In genomic region chr21:40902993-40903392, GRCh38 we compare ENCODE assay signal across 17 cellular contexts. TPM values are rescaled to one million over a fixed set of nuclear protein-coding genes. Genes with fewer than 3 reads are reported as not detected.
DNase-seq lines count a peak whose midpoint lies in the region; ATAC-seq and TF ChIP-seq lines count a peak whose summit lies in the region.
"Had no signal": no experiment of that assay in that cellular context is flagged by ENCODE, and none has a peak within 500 bp of the region (broad histone marks: within the 10 kb centered on the region; RNA-seq: fewer than 3 reads in every experiment).

No MANE protein-coding gene starts in this region.

- no peak overlapping the region for H3K4me3 Mint-ChIP-seq in activated CD8-positive, alpha-beta T cell treated with anti-CD3 and anti-CD28 coated beads for 36 hours
- H3K4me3 Mint-ChIP-seq: CD8-positive, alpha-beta memory T cell; HFFc6 had no signal

- H3K27ac Mint-ChIP-seq in activated CD8-positive, alpha-beta T cell treated with anti-CD3 and anti-CD28 coated beads for 36 hours, result no peak overlapping the region
- H3K27ac Mint-ChIP-seq: CD8-positive, alpha-beta memory T cell; HFFc6 had no signal

- no peaks in the 10 kb centered on the region for H3K9me3 ChIP-seq in HEK293 (ENCODE audit: control insufficient read depth, insufficient read depth, low read depth, low read length)
- no peaks in the 10 kb centered on the region for H3K9me3 ChIP-seq in OCI-LY3 (ENCODE audit: insufficient read depth, low read length)
- H3K9me3 ChIP-seq in stomach smooth muscle (ENCODE audit: control insufficient read depth in 2 of 2, low read length in 2 of 2), result peaks cover 0 to 2% of the 10 kb centered on the region in 2 donors
- H3K9me3 ChIP-seq: Caco-2, HAP-1 had no signal

- no peaks in the 10 kb centered on the region for H3K36me3 Mint-ChIP-seq in activated CD8-positive, alpha-beta T cell treated with anti-CD3 and anti-CD28 coated beads for 36 hours (ENCODE audit: low read depth)
- H3K36me3 Mint-ChIP-seq: CD8-positive, alpha-beta memory T cell had no signal

- no peaks in the 10 kb centered on the region for H3K4me1 Mint-ChIP-seq in activated CD8-positive, alpha-beta T cell treated with anti-CD3 and anti-CD28 coated beads for 36 hours (ENCODE audit: low read depth)
- H3K4me1 Mint-ChIP-seq: CD8-positive, alpha-beta memory T cell had no signal

- H3K4me2 ChIP-seq in OCI-LY3 (ENCODE audit: low read length), result no peak overlapping the region
- H3K4me2 ChIP-seq: BLaER1 had no signal

- H3K9ac ChIP-seq in OCI-LY3 (ENCODE audit: low read length) (peak overlapping the region; percentile 77; the same call in 1 of the 2 replicates), stomach smooth muscle (ENCODE audit: low read length in 2 of 2) (no peak overlapping the region)
- H3K9ac ChIP-seq: BLaER1 had no signal

- H3K36me3 ChIP-seq in HEK293 (ENCODE audit: control insufficient read depth in 2 of 2, insufficient read depth in 1 of 2, low read length in 2 of 2), result no peaks in the 10 kb centered on the region
- peaks cover 24% of the 10 kb centered on the region for H3K36me3 ChIP-seq in OCI-LY3 (replicated peaks; ENCODE audit: low read depth, low read length)
- no peaks in the 10 kb centered on the region for H3K36me3 ChIP-seq in stomach smooth muscle (ENCODE audit: control insufficient read depth in 2 of 2, insufficient read depth in 2 of 2, low read length in 2 of 2)
- H3K36me3 ChIP-seq: BLaER1, HAP-1 had no signal

- H3K79me2 ChIP-seq in OCI-LY3 (ENCODE audit: low read length), result no peaks in the 10 kb centered on the region

- DNase-seq in NCI-H345 (lab: John Stamatoyannopoulos, UW), result peak; percentile 32
- DNase-seq in NCI-H345 treated with DMSO at 0.1 percent for 48 hours (lab: John Stamatoyannopoulos, UW; ENCODE audit: unreplicated experiment), result no peak
- DNase-seq in activated CD8-positive, alpha-beta T cell treated with anti-CD3 and anti-CD28 coated beads for 36 hours, result no peak
- DNase-seq: 8988T; AML-193; Caco-2; CD8-positive, alpha-beta memory T cell; DND-41; GDM1; HFFc6 had no signal

- H3K27me3 ChIP-seq in OCI-LY3 (ENCODE audit: low read depth, low read length), result no peaks in the 10 kb centered on the region
- no peaks in the 10 kb centered on the region for H3K27me3 ChIP-seq in stomach smooth muscle (ENCODE audit: control insufficient read depth in 1 of 2, insufficient read depth in 2 of 2, low read length in 2 of 2)
- H3K27me3 ChIP-seq: BLaER1 had no signal

- H3K4me3 ChIP-seq in HEK293 (ENCODE audit: low read depth, low read length), result no peak overlapping the region
- no peak overlapping the region for H3K4me3 ChIP-seq in OCI-LY3 (ENCODE audit: low read length)
- no peak overlapping the region for H3K4me3 ChIP-seq in stomach smooth muscle (ENCODE audit: low read length in 2 of 2)
- H3K4me3 ChIP-seq: BLaER1, HAP-1 had no signal

- H3K4me1 ChIP-seq in HEK293 (ENCODE audit: control insufficient read depth, insufficient read depth, low read length) (no peaks in the 10 kb centered on the region), OCI-LY3 (ENCODE audit: low read length) (peaks cover 50% of the 10 kb centered on the region), stomach smooth muscle (ENCODE audit: control insufficient read depth, insufficient read depth, low read length) (peaks cover 27% of the 10 kb centered on the region)
- H3K4me1 ChIP-seq: BLaER1, Caco-2, HAP-1 had no signal

- TF ChIP-seq CTCF in HEK293 (tag by site-specific recombination; IDR thresholded peaks at IDR 0.05) (no peak), OCI-LY3 (IDR thresholded peaks at IDR 0.05; ENCODE audit: low read depth, low read length) (no peak)
- TF ChIP-seq CTCF in activated CD8-positive, alpha-beta T cell treated with anti-CD3 and anti-CD28 coated beads for 36 hours (IDR thresholded peaks at IDR 0.05), result no peak

- POLR2A ChIA-PET in HEK293 (lab: Yijun Ruan, JAX), result no interaction called here
- POLR2A ChIA-PET in activated CD8-positive, alpha-beta T cell treated with anti-CD3 and anti-CD28 coated beads for 36 hours (lab: Charles Lee), result no interaction called here

- no peaks in the 10 kb centered on the region for H4K20me1 ChIP-seq in OCI-LY3 (ENCODE audit: insufficient read depth, low read length)
- H4K20me1 ChIP-seq: BLaER1 had no signal

- H2AFZ ChIP-seq in OCI-LY3 (ENCODE audit: low read depth, low read length), result peak overlapping the region; percentile 11; the same call in 1 of the 2 replicates

- CTCF ChIA-PET in HEK293 (lab: Yijun Ruan, JAX), result no interaction called here
- CTCF ChIA-PET in activated CD8-positive, alpha-beta T cell treated with anti-CD3 and anti-CD28 coated beads for 36 hours (lab: Charles Lee), result interaction anchor here (0.6 kb wide), 1 partner anchor 22 kb away, joined by 3 read pairs; no protein-coding TSS in a partner anchor

- intact Hi-C loops in activated CD8-positive, alpha-beta T cell treated with anti-CD3 and anti-CD28 coated beads for 36 hours (cut with micrococcal nuclease), result no loop called here

- no peak for ATAC-seq in HG02571 (IDR thresholded peaks at IDR 0.05; ENCODE audit: unreplicated experiment)
- ATAC-seq in activated CD8-positive, alpha-beta T cell treated with anti-CD3 and anti-CD28 coated beads for 36 hours, result no peak

- no peak overlapping the region for H3K27ac ChIP-seq in HEK293 (ENCODE audit: extremely low read depth, low read depth, low read length)
- H3K27ac ChIP-seq in OCI-LY3 (ENCODE audit: low read length), result peak overlapping the region; percentile 97
- peak overlapping the region; percentile 49 for H3K27ac ChIP-seq in stomach smooth muscle (ENCODE audit: low read length)
- H3K27ac ChIP-seq: BLaER1, HL-60 had no signal

- peaks cover 6% of the 10 kb centered on the region for H3K9me3 Mint-ChIP-seq in activated CD8-positive, alpha-beta T cell treated with anti-CD3 and anti-CD28 coated beads for 36 hours

- H3K27me3 Mint-ChIP-seq in activated CD8-positive, alpha-beta T cell treated with anti-CD3 and anti-CD28 coated beads for 36 hours, result peaks cover 8% of the 10 kb centered on the region

TF ChIP-seq in HEK293, 187 proteins besides CTCF, POLR2A, EP300 and RAD21:
- peak; percentile 88 for TF ChIP-seq EGR2 (tag by site-specific recombination; IDR thresholded peaks at IDR 0.05; ENCODE audit: low read depth)
- no peak for TF ChIP-seq ZNF211 (tag by site-specific recombination; IDR thresholded peaks at IDR 0.05; ENCODE audit: low read depth)
- TF ChIP-seq ZFHX2 (tag by site-specific recombination; conservative IDR thresholded peaks at IDR 0.05), result peak; percentile 80
- TF ChIP-seq GLIS1 (tag by site-specific recombination; IDR thresholded peaks at IDR 0.05), result peak; percentile 30; the same call in 1 of the 2 replicates

RNA-seq across cellular contexts. Expression of gene DSCAM, which starts 56.0 kb away (rescaled TPM):
- not detected for total RNA-seq in activated CD8-positive, alpha-beta T cell treated with anti-CD3 and anti-CD28 coated beads for 36 hours
- total RNA-seq: Caco-2; CD8-positive, alpha-beta memory T cell had no signal
